Comparison of ENCODE assay signal across 8 cellular contexts in genomic region chr1:233790662-233791371, GRCh38.
DNase-seq lines count a peak whose midpoint lies in the region; ATAC-seq and TF ChIP-seq lines count a peak whose summit lies in the region.

No MANE protein-coding gene starts in this region.

- H3K36me3 ChIP-seq in osteoblast (ENCODE audit: insufficient read depth, low read length) = no peaks in the 10 kb centered on the region

- no peak overlapping the region for H2AFZ ChIP-seq in osteoblast (ENCODE audit: low read length)

- ATAC-seq in GM21390 (IDR thresholded peaks at IDR 0.05; ENCODE audit: unreplicated experiment) = peak; percentile 86
- peak; percentile 77 for ATAC-seq in activated T-helper 17 cell treated with anti-CD3 and anti-CD28 coated beads, Interleukin-2, amount 50 U/mL, for 72 hours (replicated peaks)

- no peaks in the 10 kb centered on the region for H4K20me1 ChIP-seq in osteoblast (ENCODE audit: insufficient read depth, low read length)

- no peaks in the 10 kb centered on the region for H3K79me2 ChIP-seq in osteoblast (ENCODE audit: insufficient read depth, low read length)

- no peaks in the 10 kb centered on the region for H3K9me3 Mint-ChIP-seq in activated T-helper 17 cell treated with anti-CD3 and anti-CD28 coated beads, Interleukin-2, amount 50 U/mL, for 72 hours

- no peak overlapping the region for H3K27ac ChIP-seq in osteoblast (ENCODE audit: low read depth, low read length)

- no peak overlapping the region for H3K27ac Mint-ChIP-seq in activated T-helper 17 cell treated with anti-CD3 and anti-CD28 coated beads, Interleukin-2, amount 50 U/mL, for 72 hours

- peak; percentile 89 for TF ChIP-seq CTCF in osteoblast (IDR thresholded peaks at IDR 0.05; ENCODE audit: extremely low read depth, low read depth, low read length)

- H3K36me3 Mint-ChIP-seq in activated T-helper 17 cell treated with anti-CD3 and anti-CD28 coated beads, Interleukin-2, amount 50 U/mL, for 72 hours (ENCODE audit: low read depth) = no peaks in the 10 kb centered on the region

- H3K4me1 Mint-ChIP-seq in activated T-helper 17 cell treated with anti-CD3 and anti-CD28 coated beads, Interleukin-2, amount 50 U/mL, for 72 hours = no peaks in the 10 kb centered on the region

- no peak overlapping the region for H3K4me2 ChIP-seq in osteoblast (ENCODE audit: insufficient read depth, low read length)

- H3K27me3 ChIP-seq in osteoblast (ENCODE audit: insufficient read depth, low read length) = no peaks in the 10 kb centered on the region

- no peaks in the 10 kb centered on the region for H3K9me3 ChIP-seq in osteoblast (ENCODE audit: low read depth, low read length)

- H3K4me1 ChIP-seq in osteoblast (ENCODE audit: insufficient read depth, low read length) = no peaks in the 10 kb centered on the region

- H3K27me3 Mint-ChIP-seq in activated T-helper 17 cell treated with anti-CD3 and anti-CD28 coated beads, Interleukin-2, amount 50 U/mL, for 72 hours = peaks cover 26% of the 10 kb centered on the region

- H3K4me3 ChIP-seq in osteoblast (ENCODE audit: insufficient read depth, low read length) = no peak overlapping the region

- no peak overlapping the region for H3K4me3 Mint-ChIP-seq in activated T-helper 17 cell treated with anti-CD3 and anti-CD28 coated beads, Interleukin-2, amount 50 U/mL, for 72 hours

- DNase-seq in Daoy (ENCODE audit: low read depth) = peak; percentile 64
- peak; percentile 47 for DNase-seq in HT1080 (ENCODE audit: low read depth)
- DNase-seq in NOMO-1 (lab: John Stamatoyannopoulos, UW; ENCODE audit: unreplicated experiment in 2 of 2) = peak; percentile 0 to 45
- DNase-seq in germinal center (ENCODE audit: low spot score) = peak; percentile 54
- DNase-seq in osteoblast (ENCODE audit: insufficient read length, low spot score, missing footprints) = peak; percentile 90
- DNase-seq in ureter (ENCODE audit: low spot score) = no peak
